ENCODE assay signal across 16 cellular contexts in the genomic region with DNA sequence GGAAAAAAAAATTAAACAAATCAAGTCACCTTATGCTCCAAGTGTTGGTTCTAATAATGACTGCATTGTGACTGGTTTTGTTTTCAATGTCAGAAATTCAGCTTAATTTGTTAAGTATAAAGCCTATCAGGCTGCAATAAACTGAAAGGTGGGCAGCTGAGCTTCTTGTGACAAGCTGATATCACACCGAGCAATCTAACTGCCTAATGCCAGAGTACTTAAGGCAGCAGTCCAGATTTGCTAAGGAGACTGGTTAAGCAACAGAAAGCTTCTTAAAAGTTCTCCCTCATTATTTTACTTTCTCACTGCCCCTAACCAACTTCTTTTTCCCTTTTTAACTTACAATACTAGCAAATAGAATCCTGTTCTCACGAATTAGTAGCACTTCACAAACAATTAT.
A peak's percentile ranks its signal among the peaks of the same experiment; 100 is the strongest.
DNase-seq lines count a peak whose midpoint lies in the region; ATAC-seq, FAIRE-seq and TF ChIP-seq lines count a peak whose summit lies in the region.
"Had no signal": no experiment of that assay in that cellular context is flagged by ENCODE, and none has a peak within 500 bp of the region (broad histone marks: within the 10 kb centered on the region; RNA-seq: fewer than 3 reads in every experiment).

No MANE protein-coding gene starts in this region.

- no peaks in the 10 kb centered on the region for H3K9me1 ChIP-seq in endothelial cell of umbilical vein (replicated peaks; ENCODE audit: control insufficient read depth, extremely low read depth, insufficient read depth, low read length)

- DNase-seq in SK-N-SH = no peak
- DNase-seq in endothelial cell of umbilical vein (ENCODE audit: low read depth, low spot score) = peak; percentile 28
- peak; percentile 11 for DNase-seq in pons (ENCODE audit: low spot score)
- DNase-seq in coronary artery (ENCODE audit: low spot score) = no peak
- DNase-seq in stimulated activated CD4-positive, alpha-beta T cell treated with anti-CD3 and anti-CD28 coated beads, Interleukin-4, amount 100 ng/mL, for 4 hours = no peak
- DNase-seq: activated CD4-positive, alpha-beta T cell treated with anti-CD3 and anti-CD28 coated beads for 4 hours; effector memory CD8-positive, alpha-beta T cell; stimulated activated CD4-positive, alpha-beta T cell treated with anti-CD3 and anti-CD28 coated beads, Interleukin-12 subunit alpha, Interleukin-12 subunit beta, amount 100 ng/mL, for 4 hours; stimulated activated naive B cell treated with anti-CD40 and anti-IgM and Interleukin-4, amounts not matched to agents 10 μg/mL and 1 μg/mL and 100 μg/mL, for 72 hours had no signal

- intact Hi-C loops in endothelial cell of umbilical vein (cut with micrococcal nuclease) = no loop called here

- no TSS peak for BruUV-seq in endothelial cell of umbilical vein (replicated peaks; lab: Mats Ljungman, UMichigan)

- H3K36me3 ChIP-seq in HEK293 (ENCODE audit: control insufficient read depth in 2 of 2, insufficient read depth in 1 of 2, low read length in 2 of 2) (no peaks in the 10 kb centered on the region), SK-N-SH (replicated peaks in 1 of 2; ENCODE audit: control insufficient read depth in 1 of 2, insufficient read depth in 2 of 2, low read length in 1 of 2) (no peaks in the 10 kb centered on the region), endothelial cell of umbilical vein (ENCODE audit: control insufficient read depth in 2 of 2, extremely low read depth in 1 of 2, insufficient read depth in 2 of 2, low read length in 2 of 2) (no peaks in the 10 kb centered on the region)
- H3K36me3 ChIP-seq: brain microvascular endothelial cell had no signal

- no peak for TF ChIP-seq RAD21 in SK-N-SH (IDR thresholded peaks at IDR 0.05; ENCODE audit: low read length)

- no peaks in the 10 kb centered on the region for H3K9me2 ChIP-seq in SK-N-SH

- TF ChIP-seq CTCF in HEK293 (tag by site-specific recombination; IDR thresholded peaks at IDR 0.05) (no peak), SK-N-SH (IDR thresholded peaks at IDR 0.05) (no peak), endothelial cell of umbilical vein (IDR thresholded peaks at IDR 0.05; ENCODE audit: extremely low read depth in 1 of 2, insufficient read depth in 1 of 2, low read depth in 1 of 2, low read length in 2 of 2) (no peak), coronary artery (IDR thresholded peaks at IDR 0.05) (no peak)

- dilution Hi-C loops in endothelial cell of umbilical vein (cut with MboI; ENCODE audit: extremely low pct_ligation_motif_present, low sequenced_read_pairs) = no loop called here

- no peak for TF ChIP-seq EP300 in SK-N-SH (IDR thresholded peaks at IDR 0.05; ENCODE audit: borderline replicate concordance in 1 of 2, low read depth in 1 of 2, low read length in 1 of 2)

- POLR2A ChIA-PET in HEK293 (lab: Yijun Ruan, JAX) (no interaction called here), SK-N-SH (lab: Yijun Ruan, JAX) (no interaction called here), endothelial cell of umbilical vein (lab: Charles Lee) (no interaction called here)

- H3K27me3 ChIP-seq in SK-N-SH (ENCODE audit: insufficient read depth) (no peaks in the 10 kb centered on the region), endothelial cell of umbilical vein (ENCODE audit: control insufficient read depth in 2 of 2, insufficient read depth in 2 of 2, low read length in 2 of 2) (no peaks in the 10 kb centered on the region)
- H3K27me3 ChIP-seq: brain microvascular endothelial cell had no signal

- CTCF ChIA-PET in HEK293 (lab: Yijun Ruan, JAX) = no interaction called here
- CTCF ChIA-PET in SK-N-SH (lab: Yijun Ruan, JAX) = interaction anchor here (0.9 to 2.1 kb wide), 4 partner anchors 10 to 539 kb away, joined by 3 to 5 read pairs (median 4); no protein-coding TSS in a partner anchor
- CTCF ChIA-PET in endothelial cell of umbilical vein (lab: Charles Lee) = interaction anchor here (0.9 to 1.3 kb wide), 4 partner anchors 11 to 322 kb away, joined by 3 to 4 read pairs (median 3); no protein-coding TSS in a partner anchor

- 84% methylated on average over 2 of the region's 2 CpGs for WGBS in SK-N-SH (ENCODE audit: low lambda C conversion rate)

- no peak for TF ChIP-seq POLR2A in endothelial cell of umbilical vein (IDR thresholded peaks at IDR 0.05; ENCODE audit: low read depth, low read length)

- H4K20me1 ChIP-seq in SK-N-SH (ENCODE audit: insufficient read depth) (no peaks in the 10 kb centered on the region), endothelial cell of umbilical vein (replicated peaks; ENCODE audit: control insufficient read depth, extremely low read depth, insufficient read depth, low read length) (no peaks in the 10 kb centered on the region)

- peaks cover 3% of the 10 kb centered on the region for H3F3A ChIP-seq in SK-N-SH (replicated peaks; ENCODE audit: insufficient read depth)

- H3K4me2 ChIP-seq in SK-N-SH (no peak overlapping the region), endothelial cell of umbilical vein (ENCODE audit: insufficient read depth, low read length) (no peak overlapping the region)

- H3K9me3 ChIP-seq in HEK293 (ENCODE audit: control insufficient read depth, insufficient read depth, low read depth, low read length) = no peaks in the 10 kb centered on the region
- no peaks in the 10 kb centered on the region for H3K9me3 ChIP-seq in SK-N-SH
- no peaks in the 10 kb centered on the region for H3K9me3 ChIP-seq in endothelial cell of umbilical vein (replicated peaks; ENCODE audit: control insufficient read depth, insufficient read depth, low read length)

- H3K4me3 ChIP-seq in HEK293 (ENCODE audit: low read depth, low read length) (no peak overlapping the region), SK-N-SH (ENCODE audit: low read depth in 2 of 2, low read length in 1 of 2) (no peak overlapping the region), endothelial cell of umbilical vein (replicated peaks in 1 of 3; ENCODE audit: insufficient read depth in 1 of 3, low read depth in 1 of 3, low read length in 3 of 3) (no peak overlapping the region), coronary artery (no peak overlapping the region)

- H3K79me2 ChIP-seq in SK-N-SH (ENCODE audit: insufficient read depth) (no peaks in the 10 kb centered on the region), endothelial cell of umbilical vein (ENCODE audit: control insufficient read depth, insufficient read depth, low read length) (no peaks in the 10 kb centered on the region)

- H3K27ac ChIP-seq in HEK293 (ENCODE audit: extremely low read depth, low read depth, low read length) = no peak overlapping the region; the same call in 1 of the 2 replicates
- H3K27ac ChIP-seq in SK-N-SH (ENCODE audit: low read depth in 2 of 2, low read length in 1 of 2) = peak overlapping the region; percentile 6 to 11; a peak in 2 of 4 replicates
- no peak overlapping the region for H3K27ac ChIP-seq in endothelial cell of umbilical vein (ENCODE audit: insufficient read depth, low read depth, low read length)
- no peak overlapping the region for H3K27ac ChIP-seq in coronary artery
- H3K27ac ChIP-seq: brain microvascular endothelial cell, RWPE1 had no signal

- H3K9ac ChIP-seq in SK-N-SH = no peak overlapping the region
- H3K9ac ChIP-seq in endothelial cell of umbilical vein (replicated peaks; ENCODE audit: extremely low read depth, insufficient read depth, low read length) = no peak overlapping the region

- FAIRE-seq in endothelial cell of umbilical vein (lab: Jason Lieb, UNC) = no peak
- FAIRE-seq: frontal cortex had no signal

- H2AFZ ChIP-seq in SK-N-SH (ENCODE audit: low read depth) (no peak overlapping the region), endothelial cell of umbilical vein (ENCODE audit: low read depth, low read length) (no peak overlapping the region)

- H3K4me1 ChIP-seq in HEK293 (ENCODE audit: control insufficient read depth, insufficient read depth, low read length) (peaks cover 25% of the 10 kb centered on the region), SK-N-SH (ENCODE audit: control insufficient read depth in 1 of 2, insufficient read depth in 2 of 2, low read depth in 1 of 2, low read length in 1 of 2) (peaks cover 0 to 13% of the 10 kb centered on the region in 2 experiments; a peak in 3 of 4 replicates), endothelial cell of umbilical vein (ENCODE audit: control insufficient read depth, extremely low read depth, insufficient read depth, low read length) (peaks cover 4% of the 10 kb centered on the region)

- ATAC-seq in GM21390 (IDR thresholded peaks at IDR 0.05; ENCODE audit: unreplicated experiment) (no peak), GM21825 (IDR thresholded peaks at IDR 0.05; ENCODE audit: unreplicated experiment) (no peak)
- ATAC-seq: effector memory CD8-positive, alpha-beta T cell; left lobe of liver; stimulated activated naive B cell treated with anti-CD40 and anti-IgM and Interleukin-4, amounts not matched to agents 10 μg/mL and 1 μg/mL and 100 μg/mL, for 72 hours had no signal

TF ChIP-seq in HEK293, 187 proteins besides CTCF, POLR2A, EP300 and RAD21:
- TF ChIP-seq SP3 (tag by site-specific recombination; IDR thresholded peaks at IDR 0.05) = no peak
- TF ChIP-seq PRDM1 (tag by site-specific recombination; IDR thresholded peaks at IDR 0.05) = 0 out of 2 replicates have a peak, but pooled peaks have one; percentile 8

TF ChIP-seq in SK-N-SH, 30 proteins besides CTCF, POLR2A, EP300 and RAD21 (continues in another document):
- TF ChIP-seq USF1 (IDR thresholded peaks at IDR 0.05; ENCODE audit: borderline replicate concordance, low read depth) (no peak), TCF12 (IDR thresholded peaks at IDR 0.05) (no peak), FOXM1 (IDR thresholded peaks at IDR 0.05; ENCODE audit: low read depth) (no peak), MXI1 (IDR thresholded peaks at IDR 0.05; ENCODE audit: low read depth, low read length) (no peak)

TF ChIP-seq in endothelial cell of umbilical vein, 7 proteins besides CTCF, POLR2A, EP300 and RAD21:
- TF ChIP-seq EZH2 (IDR thresholded peaks at IDR 0.05; ENCODE audit: borderline replicate concordance, low read depth, low read length, severe bottlenecking) (no peak), GATA2 (IDR thresholded peaks at IDR 0.05; ENCODE audit: insufficient read depth, insufficient read length, low read depth, low read length) (no peak), MYC (IDR thresholded peaks at IDR 0.05; ENCODE audit: low read depth, low read length) (no peak), JUN (IDR thresholded peaks at IDR 0.05; ENCODE audit: borderline replicate concordance, insufficient read depth, insufficient read length, low read depth) (no peak), MAX (IDR thresholded peaks at IDR 0.05; ENCODE audit: insufficient read depth, insufficient read length) (no peak), FOS (IDR thresholded peaks at IDR 0.05; ENCODE audit: borderline replicate concordance, insufficient read depth, low read length) (no peak), POLR2AphosphoS5 (IDR thresholded peaks at IDR 0.05; ENCODE audit: insufficient read depth, low read depth, low read length) (no peak)
TF ChIP-seq in endothelial cell of umbilical vein: peak in this region for 0.

Comparison
In these comparisons a context has a peak if more than half of its experiments do, and no peak if none do; other contexts are left out.
1. H3K27ac ChIP-seq: peak in SK-N-SH (2 of 2); none in HEK293 (single experiment), endothelial cell of umbilical vein (single experiment) and coronary artery (0 of 2).
2. DNase-seq: peak in endothelial cell of umbilical vein (single experiment) and pons (single experiment); none in SK-N-SH (single experiment), coronary artery (single experiment) and stimulated activated CD4-positive, alpha-beta T cell treated with anti-CD3 and anti-CD28 coated beads, Interleukin-4, amount 100 ng/mL, for 4 hours (0 of 2).